Comparison of ENCODE assay signal across 1 cellular context in the genomic region with DNA sequence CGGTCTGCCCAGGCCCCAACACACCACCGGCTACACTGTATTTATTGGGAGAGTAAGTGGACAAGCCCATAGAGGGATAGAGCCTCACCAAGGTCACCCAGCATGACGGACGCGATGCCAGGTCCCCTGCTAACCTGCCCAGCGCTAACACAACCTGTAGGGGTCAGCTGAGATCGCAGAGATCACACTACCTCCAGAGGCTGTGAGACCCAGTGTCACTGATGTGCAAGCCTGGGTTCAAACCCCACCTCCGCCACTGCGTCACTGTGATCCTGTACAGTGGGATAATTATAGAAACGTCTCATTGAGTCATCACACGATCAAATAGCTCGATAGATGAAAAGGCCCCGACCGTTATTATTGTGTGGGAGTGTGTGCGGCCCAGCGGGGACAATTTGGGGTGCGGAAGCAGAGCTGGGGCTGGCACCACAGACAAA.
TF ChIP-seq lines count a peak whose summit lies in the region.

No MANE protein-coding gene starts in this region.

TF ChIP-seq in HCT116, 20 proteins besides CTCF, POLR2A, EP300 and RAD21:
- TF ChIP-seq, protein P1, sequence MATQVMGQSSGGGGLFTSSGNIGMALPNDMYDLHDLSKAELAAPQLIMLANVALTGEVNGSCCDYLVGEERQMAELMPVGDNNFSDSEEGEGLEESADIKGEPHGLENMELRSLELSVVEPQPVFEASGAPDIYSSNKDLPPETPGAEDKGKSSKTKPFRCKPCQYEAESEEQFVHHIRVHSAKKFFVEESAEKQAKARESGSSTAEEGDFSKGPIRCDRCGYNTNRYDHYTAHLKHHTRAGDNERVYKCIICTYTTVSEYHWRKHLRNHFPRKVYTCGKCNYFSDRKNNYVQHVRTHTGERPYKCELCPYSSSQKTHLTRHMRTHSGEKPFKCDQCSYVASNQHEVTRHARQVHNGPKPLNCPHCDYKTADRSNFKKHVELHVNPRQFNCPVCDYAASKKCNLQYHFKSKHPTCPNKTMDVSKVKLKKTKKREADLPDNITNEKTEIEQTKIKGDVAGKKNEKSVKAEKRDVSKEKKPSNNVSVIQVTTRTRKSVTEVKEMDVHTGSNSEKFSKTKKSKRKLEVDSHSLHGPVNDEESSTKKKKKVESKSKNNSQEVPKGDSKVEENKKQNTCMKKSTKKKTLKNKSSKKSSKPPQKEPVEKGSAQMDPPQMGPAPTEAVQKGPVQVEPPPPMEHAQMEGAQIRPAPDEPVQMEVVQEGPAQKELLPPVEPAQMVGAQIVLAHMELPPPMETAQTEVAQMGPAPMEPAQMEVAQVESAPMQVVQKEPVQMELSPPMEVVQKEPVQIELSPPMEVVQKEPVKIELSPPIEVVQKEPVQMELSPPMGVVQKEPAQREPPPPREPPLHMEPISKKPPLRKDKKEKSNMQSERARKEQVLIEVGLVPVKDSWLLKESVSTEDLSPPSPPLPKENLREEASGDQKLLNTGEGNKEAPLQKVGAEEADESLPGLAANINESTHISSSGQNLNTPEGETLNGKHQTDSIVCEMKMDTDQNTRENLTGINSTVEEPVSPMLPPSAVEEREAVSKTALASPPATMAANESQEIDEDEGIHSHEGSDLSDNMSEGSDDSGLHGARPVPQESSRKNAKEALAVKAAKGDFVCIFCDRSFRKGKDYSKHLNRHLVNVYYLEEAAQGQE (IDR thresholded peaks at IDR 0.05; ENCODE audit: low read depth) = no peak
- no peak for TF ChIP-seq EZH2phosphoT487 (IDR thresholded peaks at IDR 0.05; ENCODE audit: borderline replicate concordance)
- TF ChIP-seq EZH2 (IDR thresholded peaks at IDR 0.05) = no peak
- TF ChIP-seq, protein P2, sequence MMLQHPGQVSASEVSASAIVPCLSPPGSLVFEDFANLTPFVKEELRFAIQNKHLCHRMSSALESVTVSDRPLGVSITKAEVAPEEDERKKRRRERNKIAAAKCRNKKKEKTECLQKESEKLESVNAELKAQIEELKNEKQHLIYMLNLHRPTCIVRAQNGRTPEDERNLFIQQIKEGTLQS (IDR thresholded peaks at IDR 0.05) = no peak
- peak; percentile 88 for TF ChIP-seq TCF7L2 (IDR thresholded peaks at IDR 0.05; ENCODE audit: borderline replicate concordance, extremely low read depth, insufficient read depth, insufficient read length)
- no peak for TF ChIP-seq ELF1 (IDR thresholded peaks at IDR 0.05; ENCODE audit: borderline replicate concordance, low read depth)
- no peak for TF ChIP-seq CEBPB (IDR thresholded peaks at IDR 0.05; ENCODE audit: low read depth)
- no peak for TF ChIP-seq CBX3 (IDR thresholded peaks at IDR 0.05; ENCODE audit: low read depth)
- TF ChIP-seq EGR1 (IDR thresholded peaks at IDR 0.05; ENCODE audit: low read depth) = no peak
